Comparison of ENCODE assay signal across 8 cellular contexts in the genomic region with DNA sequence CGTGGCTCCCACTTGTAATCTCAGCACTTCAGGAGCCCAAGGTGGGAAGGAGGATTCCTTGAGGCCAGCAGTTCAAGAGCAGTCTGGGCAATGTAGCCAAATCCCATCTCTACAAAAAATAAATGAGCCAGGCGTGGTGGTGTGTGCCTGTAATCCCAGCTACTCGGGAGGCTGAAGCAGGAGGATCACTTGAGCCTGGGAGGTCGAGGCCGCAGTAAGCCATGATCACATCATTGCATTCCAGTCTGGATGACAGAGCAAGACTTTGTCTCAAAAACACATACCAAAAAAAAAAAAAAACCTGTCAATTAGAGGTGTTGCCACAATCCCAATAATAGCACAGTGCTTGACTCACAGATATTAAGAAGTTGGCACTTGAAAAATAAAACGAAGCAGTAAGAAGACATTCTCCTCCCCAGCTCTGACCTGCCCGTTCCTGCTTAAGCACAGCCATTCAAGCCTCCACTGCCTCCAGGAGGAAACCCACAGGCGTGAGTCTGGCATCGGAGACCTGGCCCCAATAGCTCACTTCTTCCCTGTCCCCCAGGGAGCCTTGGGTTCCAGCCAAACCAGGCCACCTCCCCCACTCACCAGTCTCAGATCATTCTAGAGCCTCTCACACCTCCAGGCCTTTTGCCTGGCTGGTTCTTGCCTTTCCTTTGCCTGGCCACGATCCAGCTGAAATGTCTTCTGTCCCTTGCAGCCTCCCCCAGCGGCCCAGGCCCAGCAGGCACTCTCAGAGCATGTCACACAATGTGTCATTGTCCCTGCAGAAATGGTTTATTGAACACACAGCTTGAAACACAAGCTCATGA. TPM values are rescaled to one million over a fixed set of nuclear protein-coding genes. Genes with fewer than 3 reads are reported as not detected.
DNase-seq lines count a peak whose midpoint lies in the region; ATAC-seq and TF ChIP-seq lines count a peak whose summit lies in the region.

No MANE protein-coding gene starts in this region.

- ATAC-seq in HG02588 (IDR thresholded peaks at IDR 0.05; ENCODE audit: unreplicated experiment) (no peak), HG03342 (IDR thresholded peaks at IDR 0.05; ENCODE audit: unreplicated experiment) (no peak)

- in situ Hi-C loops in SK-MEL-5 (cut with HindIII; ENCODE audit: low pct_unique_long_range_greater_than_20kb, low sequenced_read_pairs), result no loop called here

- H3K27ac Mint-ChIP-seq in glutamatergic neuron (ENCODE audit: unreplicated experiment), result peak overlapping the region; percentile 64

- peaks cover 5% of the 10 kb centered on the region for H3K27me3 Mint-ChIP-seq in glutamatergic neuron (ENCODE audit: unreplicated experiment)

- peaks cover 6% of the 10 kb centered on the region for H3K9me3 Mint-ChIP-seq in glutamatergic neuron (ENCODE audit: unreplicated experiment)

- peaks cover 14% of the 10 kb centered on the region for H3K4me1 Mint-ChIP-seq in glutamatergic neuron (ENCODE audit: low read depth, unreplicated experiment)

- H3K4me3 Mint-ChIP-seq in glutamatergic neuron (ENCODE audit: unreplicated experiment), result peak overlapping the region; percentile 21

- DNase-seq in HPDE6-E6E7 (ENCODE audit: extremely low spot score) (peak; percentile 79), SK-MEL-5 (ENCODE audit: low read depth, low spot score) (peak; percentile 60), glutamatergic neuron (peak; percentile 30), retina (peak; percentile 55), OCI-M2 (lab: John Stamatoyannopoulos, UW; ENCODE audit: unreplicated experiment) (no peak), DMS53 treated with DMSO at 0.1 percent for 48 hours (lab: John Stamatoyannopoulos, UW; ENCODE audit: unreplicated experiment) (no peak)

- no peak for TF ChIP-seq CTCF in glutamatergic neuron (IDR thresholded peaks at IDR 0.05; ENCODE audit: partially characterized antibody, unreplicated experiment)

- no peaks in the 10 kb centered on the region for H3K36me3 Mint-ChIP-seq in glutamatergic neuron (ENCODE audit: unreplicated experiment)

RNA-seq across cellular contexts. Expression of gene GTF2I, which starts 45.3 kb away (rescaled TPM):
- total RNA-seq in SK-MEL-5 (2014; rRNA removed; shearing (Covaris generic)), result 140 and 146 TPM in 2 replicates
- 238 and 253 TPM in 2 replicates for polyA plus RNA-seq in SK-MEL-5 (2015; cell fraction: cytosol; rRNA removed)
- 399 and 469 TPM in 2 replicates for polyA plus RNA-seq in SK-MEL-5 (2015; cell fraction: nucleus; rRNA removed)
- total RNA-seq in glutamatergic neuron (ENCODE audit: unreplicated experiment), result 391 TPM

Comparison
In these comparisons a context has a peak if more than half of its experiments do, and no peak if none do; other contexts are left out.
1. DNase-seq: peak in HPDE6-E6E7 (single experiment), SK-MEL-5 (single experiment), glutamatergic neuron (single experiment) and retina (single experiment); none in OCI-M2 (single experiment) and DMS53 treated with DMSO at 0.1 percent for 48 hours (single experiment).